ENCODE assay signal across 24 cellular contexts in genomic region chr12:76113800-76114757, GRCh38. TPM values are rescaled to one million over a fixed set of nuclear protein-coding genes. Genes with fewer than 3 reads are reported as not detected.
DNase-seq lines count a peak whose midpoint lies in the region; ATAC-seq and TF ChIP-seq lines count a peak whose summit lies in the region.
"Had no signal": no experiment of that assay in that cellular context is flagged by ENCODE, and none has a peak within 500 bp of the region (broad histone marks: within the 10 kb centered on the region; RNA-seq: fewer than 3 reads in every experiment).

No MANE protein-coding gene starts in this region.

- H3K27me3 ChIP-seq in BLaER1 treated with 17β-estradiol and CSF1 and Interleukin-3, amounts not matched to agents 10 nM and 100 nM = no peaks in the 10 kb centered on the region
- H3K27me3 ChIP-seq in mesendoderm (ENCODE audit: insufficient read depth, low read length, poor library complexity) = no peaks in the 10 kb centered on the region
- H3K27me3 ChIP-seq in dorsolateral prefrontal cortex = no peaks in the 10 kb centered on the region
- H3K27me3 ChIP-seq: breast epithelium, ovary, sigmoid colon, stomach had no signal

- no peak overlapping the region for H4K5ac ChIP-seq in mesendoderm (ENCODE audit: low read length)

- no peak overlapping the region for H3K18ac ChIP-seq in mesendoderm (ENCODE audit: low read length)

- H3K4ac ChIP-seq in mesendoderm (ENCODE audit: low read depth, low read length) = peak overlapping the region; percentile 20

- no peak overlapping the region for H4K8ac ChIP-seq in mesendoderm (ENCODE audit: low read depth, low read length)

- H4K20me1 ChIP-seq in BLaER1 treated with 17β-estradiol and CSF1 and Interleukin-3, amounts not matched to agents 10 nM and 100 nM = no peaks in the 10 kb centered on the region

- no peak overlapping the region for H3K9ac ChIP-seq in BLaER1 treated with 17β-estradiol and CSF1 and Interleukin-3, amounts not matched to agents 10 nM and 100 nM
- no peak overlapping the region for H3K9ac ChIP-seq in mesendoderm (ENCODE audit: low read length)

- no peaks in the 10 kb centered on the region for H3K79me1 ChIP-seq in mesendoderm (ENCODE audit: low read length)

- DNase-seq in SK-MEL-5 (ENCODE audit: low read depth, low spot score) = peak; percentile 69
- peak; percentile 52 for DNase-seq in fibroblast of peridontal ligament (ENCODE audit: extremely low read depth)
- peak; percentile 60 for DNase-seq in mesendoderm
- DNase-seq in dorsolateral prefrontal cortex = no peak
- DNase-seq in activated CD4-positive, alpha-beta T cell treated with anti-CD3 and anti-CD28 coated beads, Interleukin-2, amount 50 U/mL, for 4 hours = no peak
- DNase-seq: activated CD4-positive, alpha-beta T cell treated with anti-CD3 and anti-CD28 coated beads for 1 hour; activated naive CD8-positive, alpha-beta T cell treated with anti-CD3 and anti-CD28 coated beads, Interleukin-2, amount 10 ng/mL, durations not matched to agents 7 days and 5 days; GF-D8; glutamatergic neuron; NCI-H1417; NCI-H526 treated with DMSO at 0.1 percent for 48 hours; ovary; sigmoid colon; stimulated activated CD4-positive, alpha-beta T cell treated with anti-CD3 and anti-CD28 coated beads, Interleukin-2, amount 100 ng/mL, for 24 hours; stomach had no signal

- no peak overlapping the region for H2BK5ac ChIP-seq in mesendoderm (ENCODE audit: low read length)

- H3K27ac ChIP-seq in BLaER1 treated with 17β-estradiol and CSF1 and Interleukin-3, amounts not matched to agents 10 nM and 100 nM = no peak overlapping the region
- H3K27ac ChIP-seq in mesendoderm (ENCODE audit: low read depth, low read length) (no peak overlapping the region), dorsolateral prefrontal cortex (no peak overlapping the region)
- H3K27ac ChIP-seq: A549, breast epithelium, ovary, sigmoid colon, SK-N-MC, stomach had no signal

- TF ChIP-seq CTCF in dorsolateral prefrontal cortex (IDR thresholded peaks at IDR 0.05 in 54 of 56, conservative IDR thresholded peaks at IDR 0.05 in 2 of 56; ENCODE audit: low read depth in 1 of 56, partially characterized antibody in 56 of 56) = no peak

- no peak overlapping the region for H2AK5ac ChIP-seq in mesendoderm (ENCODE audit: low read length)

- peaks cover 0 to 5% (median 0%) of the 10 kb centered on the region in 11 experiments; a peak in 2 of 22 replicates for H3K9me3 ChIP-seq in BLaER1 treated with 17β-estradiol and CSF1 and Interleukin-3, amounts not matched to agents 10 nM and 100 nM (replicated peaks in 1 of 11)
- H3K9me3 ChIP-seq: A549, breast epithelium, HAP-1, ovary, sigmoid colon, stomach had no signal

- no peak overlapping the region for H3K56ac ChIP-seq in mesendoderm (ENCODE audit: low read length)

- H3K4me1 ChIP-seq in BLaER1 treated with 17β-estradiol and CSF1 and Interleukin-3, amounts not matched to agents 10 nM and 100 nM = peaks cover 0 to 13% (median 6%) of the 10 kb centered on the region in 10 experiments; a peak in 8 of 20 replicates
- H3K4me1 ChIP-seq in mesendoderm (ENCODE audit: control insufficient read depth, low read depth, low read length) = no peaks in the 10 kb centered on the region
- H3K4me1 ChIP-seq: A549, breast epithelium, HAP-1, sigmoid colon, stomach had no signal

- H3K4me3 ChIP-seq in BLaER1 treated with 17β-estradiol and CSF1 and Interleukin-3, amounts not matched to agents 10 nM and 100 nM = no peak overlapping the region
- H3K4me3 ChIP-seq in mesendoderm (ENCODE audit: low read length) (no peak overlapping the region), dorsolateral prefrontal cortex (no peak overlapping the region)
- H3K4me3 ChIP-seq: A549, breast epithelium, GM12878, HAP-1, ovary, sigmoid colon, SK-N-MC, stomach had no signal

- in situ Hi-C loops in SK-MEL-5 (cut with HindIII; ENCODE audit: low pct_unique_long_range_greater_than_20kb, low sequenced_read_pairs) = no loop called here

- H3K23ac ChIP-seq in mesendoderm (ENCODE audit: low read length) = no peak overlapping the region

- H3K36me3 ChIP-seq in BLaER1 treated with 17β-estradiol and CSF1 and Interleukin-3, amounts not matched to agents 10 nM and 100 nM = no peaks in the 10 kb centered on the region
- no peaks in the 10 kb centered on the region for H3K36me3 ChIP-seq in mesendoderm (ENCODE audit: control insufficient read depth, insufficient read depth, low read length)
- H3K36me3 ChIP-seq: breast epithelium, HAP-1, ovary, sigmoid colon, stomach had no signal

- no peak overlapping the region for H2BK120ac ChIP-seq in mesendoderm (ENCODE audit: low read depth, low read length)

- H3K79me2 ChIP-seq in mesendoderm (ENCODE audit: control insufficient read depth, insufficient read depth, low read length) = no peaks in the 10 kb centered on the region

- ATAC-seq in HG02970 (IDR thresholded peaks at IDR 0.05; ENCODE audit: low FRiP score, unreplicated experiment) (no peak), GM21737 (IDR thresholded peaks at IDR 0.05; ENCODE audit: unreplicated experiment) (no peak)
- ATAC-seq: A549; activated T-helper 17 cell treated with anti-CD3 and anti-CD28 coated beads, Interleukin-2, amount 50 U/mL, for 72 hours; GM12878 had no signal

- no peak overlapping the region for H2BK15ac ChIP-seq in mesendoderm (replicated peaks; ENCODE audit: low read depth)

- WGBS in mesendoderm (ENCODE audit: extremely low coverage, insufficient coverage, low lambda C conversion rate) = no CpG with 5 or more reads among the region's 7 CpGs

- H3K4me2 ChIP-seq in BLaER1 treated with 17β-estradiol and CSF1 and Interleukin-3, amounts not matched to agents 10 nM and 100 nM = peak overlapping the region in 6 of 11 experiments; percentile 8 to 54 (median 39); a peak in 8 of 22 replicates
- H3K4me2 ChIP-seq in mesendoderm (ENCODE audit: low read length) = no peak overlapping the region
- H3K4me2 ChIP-seq: A549 had no signal

- intact Hi-C loops in dorsolateral prefrontal cortex (cut with DNase I) = no loop called here

RNA-seq across cellular contexts. Expression of gene NAP1L1, which starts 29.6 kb away (rescaled TPM):
- total RNA-seq in SK-MEL-5 (2014; rRNA removed; shearing (Covaris generic)) = 255 and 261 TPM in 2 replicates
- 452 and 492 TPM in 2 replicates for polyA plus RNA-seq in SK-MEL-5 (2015; cell fraction: cytosol; rRNA removed)
- 493 and 593 TPM in 2 replicates for polyA plus RNA-seq in SK-MEL-5 (2015; cell fraction: nucleus; rRNA removed)
- 1,210 TPM for polyA plus RNA-seq in mesendoderm (2013, experiment 1 of 2)
- polyA plus RNA-seq in mesendoderm (2013, experiment 2 of 2) = 1,188 TPM
- total RNA-seq in dorsolateral prefrontal cortex = 100 to 1,000 TPM; 291 to 450 (median 373) TPM

Comparison
In these comparisons a context has a peak if more than half of its experiments do, and no peak if none do; other contexts are left out.
1. DNase-seq: peak in SK-MEL-5 (single experiment), fibroblast of peridontal ligament (single experiment) and mesendoderm (single experiment); none in dorsolateral prefrontal cortex (0 of 10) and activated CD4-positive, alpha-beta T cell treated with anti-CD3 and anti-CD28 coated beads, Interleukin-2, amount 50 U/mL, for 4 hours (0 of 2).